In genomic region chr5:159906957-159907356, GRCh38 we compare ENCODE assay signal across 25 cellular contexts. TPM values are rescaled to one million over a fixed set of nuclear protein-coding genes. Genes with fewer than 3 reads are reported as not detected.
A peak's percentile ranks its signal among the peaks of the same experiment; 100 is the strongest.
DNase-seq lines count a peak whose midpoint lies in the region; ATAC-seq, FAIRE-seq and TF ChIP-seq lines count a peak whose summit lies in the region.
"Had no signal": no experiment of that assay in that cellular context is flagged by ENCODE, and none has a peak within 500 bp of the region (broad histone marks: within the 10 kb centered on the region; RNA-seq: fewer than 3 reads in every experiment).

No MANE protein-coding gene starts in this region.

- no peaks in the 10 kb centered on the region for H3K4me1 Mint-ChIP-seq in effector memory CD8-positive, alpha-beta T cell (ENCODE audit: low read depth in 2 of 2)
- H3K4me1 Mint-ChIP-seq: B cell had no signal

- H3K9me2 ChIP-seq in PC-9 (ENCODE audit: insufficient read depth) = no peaks in the 10 kb centered on the region
- H3K9me2 ChIP-seq: SK-N-SH had no signal

- no peak overlapping the region for H4K8ac ChIP-seq in trophoblast cell (ENCODE audit: low read depth, low read length)

- no peak overlapping the region for H3K9ac ChIP-seq in trophoblast cell (ENCODE audit: low read length)
- H3K9ac ChIP-seq in smooth muscle cell (ENCODE audit: low read depth) = no peak overlapping the region
- H3K9ac ChIP-seq: SK-N-SH had no signal

- H3K27ac ChIP-seq in A549 = peak overlapping the region; percentile 89 to 96
- H3K27ac ChIP-seq in PC-9 = peak overlapping the region; percentile 97
- no peak overlapping the region for H3K27ac ChIP-seq in trophoblast cell (ENCODE audit: low read depth, low read length)
- no peak overlapping the region for H3K27ac ChIP-seq in smooth muscle cell (ENCODE audit: low read depth)
- H3K27ac ChIP-seq: esophagus muscularis mucosa, gastrocnemius medialis, RWPE1 had no signal

- peak; percentile 67 for FAIRE-seq in A549 (lab: Jason Lieb, UNC)

- H3K9me3 Mint-ChIP-seq in effector memory CD8-positive, alpha-beta T cell = no peaks in the 10 kb centered on the region
- H3K9me3 Mint-ChIP-seq: activated T-helper 2 cell treated with anti-CD3 and anti-CD28 coated beads, Interferon-gamma antibody, Interleukin-2, Interleukin-4, amounts not matched to agents 10 μg/mL and 5 μg/mL and 100 μg/mL, durations not matched to agents 14 hours and 24 hours and 36 hours; GM23338; neural crest cell; T-helper 2 cell treated with Interferon-gamma antibody and Interleukin-4, amounts not matched to agents 5 μg/mL and 100 μg/mL, for 36 hours had no signal

- H3K36me3 Mint-ChIP-seq in effector memory CD8-positive, alpha-beta T cell (ENCODE audit: insufficient read depth) = no peaks in the 10 kb centered on the region
- H3K36me3 Mint-ChIP-seq: activated naive CD8-positive, alpha-beta T cell had no signal

- no peak overlapping the region for H3K4me3 ChIP-seq in A549
- peak overlapping the region; percentile 2; the same call in 1 of the 2 replicates for H3K4me3 ChIP-seq in PC-9
- no peak overlapping the region for H3K4me3 ChIP-seq in trophoblast cell (ENCODE audit: low read depth, low read length)
- H3K4me3 ChIP-seq in smooth muscle cell = no peak overlapping the region
- H3K4me3 ChIP-seq: esophagus muscularis mucosa, gastrocnemius medialis, GM23338 had no signal

- H2BK12ac ChIP-seq in trophoblast cell (ENCODE audit: low read length) = peak overlapping the region; percentile 6

- intact Hi-C loops in PC-9 (cut with micrococcal nuclease; ENCODE audit: unreplicated experiment) = loop anchor here (1.0 to 5.0 kb wide), 2 partner anchors 81 to 565 kb away; no protein-coding TSS in a partner anchor

- H3K4me1 ChIP-seq in A549 (peaks cover 97% of the 10 kb centered on the region), PC-9 (replicated peaks; ENCODE audit: insufficient read depth) (peaks cover 96% of the 10 kb centered on the region), trophoblast cell (ENCODE audit: control insufficient read depth in 1 of 2, insufficient read depth in 2 of 2, low read length in 2 of 2) (peaks cover 26 to 48% of the 10 kb centered on the region in 2 experiments), smooth muscle cell (ENCODE audit: low read depth) (no peaks in the 10 kb centered on the region)
- H3K4me1 ChIP-seq: gastrocnemius medialis had no signal

- H3K18ac ChIP-seq in trophoblast cell (ENCODE audit: low read length) = no peak overlapping the region

- H3K36me3 ChIP-seq in PC-9 (ENCODE audit: low read depth) (no peaks in the 10 kb centered on the region), trophoblast cell (ENCODE audit: control insufficient read depth in 1 of 2, insufficient read depth in 2 of 2, low read length in 2 of 2) (no peaks in the 10 kb centered on the region), smooth muscle cell (ENCODE audit: low read depth) (no peaks in the 10 kb centered on the region)
- H3K36me3 ChIP-seq: esophagus muscularis mucosa, gastrocnemius medialis had no signal

- peaks cover 39 to 74% of the 10 kb centered on the region in 2 donors for H3K27me3 Mint-ChIP-seq in effector memory CD8-positive, alpha-beta T cell
- H3K27me3 Mint-ChIP-seq: activated naive CD8-positive, alpha-beta T cell had no signal

- TF ChIP-seq POLR2A in A549 (IDR thresholded peaks at IDR 0.05; ENCODE audit: low read length) = no peak

- DNase-seq in A549 (ENCODE audit: low read depth in 1 of 2, low spot score in 1 of 2) (peak in 1 of 2 experiments; percentile 90), PC-9 (peak; percentile 74 to 75), kidney tubule cell (ENCODE audit: low spot score) (peak; percentile 56), trophoblast cell (no peak), NCI-H82 treated with DMSO at 0.1 percent for 48 hours (lab: John Stamatoyannopoulos, UW; ENCODE audit: unreplicated experiment) (no peak), NCI-H526 treated with DMSO at 0.1 percent for 48 hours (lab: John Stamatoyannopoulos, UW) (no peak), smooth muscle cell (lab: John Stamatoyannopoulos, UW; ENCODE audit: unreplicated experiment) (no peak)
- DNase-seq in effector memory CD8-positive, alpha-beta T cell = no peak
- DNase-seq: activated CD4-positive, alpha-beta T cell treated with anti-CD3 and anti-CD28 coated beads, Interleukin-2, amount 50 U/mL, for 1 hour; DMS79 treated with DMSO at 0.1 percent for 48 hours; effector CD8-positive, alpha-beta T cell; gastrocnemius medialis; islet precursor cell; mesendoderm; NCI-H1105; NCI-H510A treated with DMSO at 0.1 percent for 48 hours; SK-N-SH had no signal

- no peak overlapping the region for H2AFZ ChIP-seq in PC-9
- H2AFZ ChIP-seq in trophoblast cell (ENCODE audit: insufficient read depth, low read length, poor library complexity) = no peak overlapping the region
- H2AFZ ChIP-seq in smooth muscle cell (ENCODE audit: low read depth) = no peak overlapping the region
- H2AFZ ChIP-seq: GM23338 had no signal

- no peak overlapping the region for H3K23ac ChIP-seq in trophoblast cell (ENCODE audit: low read length)

- TF ChIP-seq CTCF in A549 (IDR thresholded peaks at IDR 0.05) = no peak
- TF ChIP-seq CTCF in PC-9 (conservative IDR thresholded peaks at IDR 0.05) = no peak
- TF ChIP-seq CTCF in smooth muscle cell (IDR thresholded peaks at IDR 0.05; ENCODE audit: borderline replicate concordance, insufficient read depth, poor library complexity, severe bottlenecking) = no peak

- POLR2A ChIA-PET in A549 (lab: Yijun Ruan, JAX) (interaction anchor here (0.9 kb wide), 1 partner anchor 28 kb away, joined by 3 read pairs; no protein-coding TSS in a partner anchor), PC-9 (lab: Charles Lee; ENCODE audit: unreplicated experiment) (interaction anchor here (0.5 to 0.9 kb wide), 4 partner anchors 87 to 686 kb away, joined by 3 to 11 read pairs (median 6); no protein-coding TSS in a partner anchor)

- no TSS peak for BruUV-seq in PC-9 (replicated peaks; lab: Mats Ljungman, UMichigan)

- CTCF ChIA-PET in A549 (lab: Yijun Ruan, JAX) = interaction anchor here (0.9 to 1.5 kb wide), 6 partner anchors 8 to 466 kb away, joined by 3 to 7 read pairs (median 3); no protein-coding TSS in a partner anchor
- CTCF ChIA-PET in PC-9 (lab: Charles Lee) = interaction anchor here (0.6 to 1.5 kb wide), 3 partner anchors 80 to 391 kb away, joined by 3 to 8 read pairs (median 6); no protein-coding TSS in a partner anchor

- H3K4me3 Mint-ChIP-seq in effector memory CD8-positive, alpha-beta T cell = no peak overlapping the region
- H3K4me3 Mint-ChIP-seq: activated naive CD8-positive, alpha-beta T cell; B cell; GM23338; neural crest cell; T-helper 2 cell treated with Interferon-gamma antibody and Interleukin-4, amounts not matched to agents 5 μg/mL and 100 μg/mL, for 36 hours had no signal

- peaks cover 29% of the 10 kb centered on the region for H3K79me1 ChIP-seq in trophoblast cell (ENCODE audit: low read length)

- H4K12ac ChIP-seq in trophoblast cell (ENCODE audit: low read depth, low read length) = no peak overlapping the region

- H3K27me3 ChIP-seq in PC-9 (ENCODE audit: insufficient read depth, low read depth) (no peaks in the 10 kb centered on the region), trophoblast cell (ENCODE audit: insufficient read depth, low read length) (no peaks in the 10 kb centered on the region), smooth muscle cell (ENCODE audit: low read depth) (peaks cover 4% of the 10 kb centered on the region)
- H3K27me3 ChIP-seq: gastrocnemius medialis had no signal

- TF ChIP-seq EP300 in A549 (IDR thresholded peaks at IDR 0.05) = no peak

- H4K20me1 ChIP-seq in PC-9 (ENCODE audit: insufficient read depth) (no peaks in the 10 kb centered on the region), smooth muscle cell (ENCODE audit: low read depth) (no peaks in the 10 kb centered on the region)

- H3K9me3 ChIP-seq in A549 (no peaks in the 10 kb centered on the region), PC-9 (ENCODE audit: insufficient read depth, low read depth) (no peaks in the 10 kb centered on the region), trophoblast cell (ENCODE audit: insufficient read depth, low read depth, low read length) (no peaks in the 10 kb centered on the region), smooth muscle cell (replicated peaks; ENCODE audit: low read depth) (no peaks in the 10 kb centered on the region)
- H3K9me3 ChIP-seq: esophagus muscularis mucosa, gastrocnemius medialis, SK-N-SH had no signal

- H3F3A ChIP-seq in PC-9 (ENCODE audit: insufficient read depth, low read depth) (peaks cover 48% of the 10 kb centered on the region), smooth muscle cell (ENCODE audit: low read depth) (peaks cover 9% of the 10 kb centered on the region)

- peak; percentile 24 to 40; a peak in 5 of 6 replicates for ATAC-seq in A549
- ATAC-seq in effector memory CD8-positive, alpha-beta T cell (replicated peaks) = no peak
- ATAC-seq: gastrocnemius medialis, GM23338 had no signal

- H3K14ac ChIP-seq in trophoblast cell (ENCODE audit: low read length) = no peak overlapping the region

- 14% methylated on average over 3 of the region's 3 CpGs for WGBS in A549 (ENCODE audit: missing lambda C conversion rate)
- WGBS in trophoblast cell (ENCODE audit: extremely low coverage, insufficient coverage, insufficient read length) = no CpG with 5 or more reads among the region's 3 CpGs
- 82% methylated on average over 3 of the region's 3 CpGs for WGBS in smooth muscle cell (ENCODE audit: low lambda C conversion rate)

- TF ChIP-seq RAD21 in A549 (conservative IDR thresholded peaks at IDR 0.05 in 1 of 2, IDR thresholded peaks at IDR 0.05 in 1 of 2) = peak in 1 of 2 experiments; percentile 14; a peak in 1 of 5 replicates

- no peak overlapping the region for H2BK5ac ChIP-seq in trophoblast cell (ENCODE audit: low read depth, low read length, poor library complexity)

- H3K79me2 ChIP-seq in PC-9 (ENCODE audit: low read depth) = no peaks in the 10 kb centered on the region
- H3K79me2 ChIP-seq in trophoblast cell (ENCODE audit: control insufficient read depth, insufficient read depth, low read length, poor library complexity) = peaks cover 2% of the 10 kb centered on the region
- no peaks in the 10 kb centered on the region for H3K79me2 ChIP-seq in smooth muscle cell (ENCODE audit: low read depth)

- H3K27ac Mint-ChIP-seq in effector memory CD8-positive, alpha-beta T cell = no peak overlapping the region
- H3K27ac Mint-ChIP-seq: activated naive CD8-positive, alpha-beta T cell; activated T-helper 2 cell treated with anti-CD3 and anti-CD28 coated beads, Interferon-gamma antibody, Interleukin-2, Interleukin-4, amounts not matched to agents 10 μg/mL and 5 μg/mL and 100 μg/mL, durations not matched to agents 14 hours and 24 hours and 36 hours; B cell; GM23338; T-helper 2 cell treated with Interferon-gamma antibody and Interleukin-4, amounts not matched to agents 5 μg/mL and 100 μg/mL, for 36 hours had no signal

- H3K4me2 ChIP-seq in A549 = peak overlapping the region; percentile 71
- H3K4me2 ChIP-seq in PC-9 = peak overlapping the region; percentile 59
- H3K4me2 ChIP-seq in trophoblast cell (ENCODE audit: low read length) = no peak overlapping the region
- H3K4me2 ChIP-seq in smooth muscle cell = no peak overlapping the region
- H3K4me2 ChIP-seq: GM23338, SK-N-SH had no signal

- H2AK5ac ChIP-seq in trophoblast cell (ENCODE audit: low read length) = no peak overlapping the region

- H4K91ac ChIP-seq in trophoblast cell (ENCODE audit: low read depth, low read length) = peak overlapping the region; percentile 3

- no peak overlapping the region for H3K4ac ChIP-seq in trophoblast cell (ENCODE audit: low read depth, low read length)

- H2BK120ac ChIP-seq in trophoblast cell (ENCODE audit: insufficient read depth, low read length, poor library complexity) = no peak overlapping the region

RNA-seq across cellular contexts. Expression of gene ADRA1B, which starts 9.3 kb away (rescaled TPM):
- polyA plus RNA-seq in A549 (2011; rRNA removed) = 4.4 and 5.1 TPM in 2 replicates
- polyA plus RNA-seq in A549 (2012; cell fraction: cytosol; rRNA removed) = 6.5 and 10.7 TPM in 2 replicates
- 8.3 and 12.5 TPM in 2 replicates for polyA plus RNA-seq in A549 (2012; cell fraction: nucleus; rRNA removed)
- 6.5 to 10.0 TPM (median 8.5 TPM) in 3 replicates for polyA plus RNA-seq in A549 (2017; fragmentation: RNase III; extraction: RNeasy Plus Mini Kit Qiagen cat#74134 plus additional on column Dnase treatment)
- polyA minus RNA-seq in A549 (2011; rRNA and poly(A)+ RNA removed) = 6.8 and 10.2 TPM in 2 replicates
- total RNA-seq in PC-9 (2021) = 4.6 and 6.0 TPM in 2 replicates
- polyA plus RNA-seq in trophoblast cell (2013) = 4.2 and 4.4 TPM in 2 replicates
- total RNA-seq in smooth muscle cell = 0.09 and 0.36 TPM in 2 replicates
- polyA plus RNA-seq in smooth muscle cell = 0.34 and 1.2 TPM in 2 replicates
- total RNA-seq: activated T-helper 2 cell treated with anti-CD3 and anti-CD28 coated beads, Interferon-gamma antibody, Interleukin-2, Interleukin-4, amounts not matched to agents 10 μg/mL and 5 μg/mL and 100 μg/mL, durations not matched to agents 14 hours and 24 hours and 36 hours; B cell; GM23338 had no signal
- polyA plus RNA-seq: GM23338 had no signal

Comparison
In these comparisons a context has a peak if more than half of its experiments do, and no peak if none do; other contexts are left out.
1. DNase-seq: peak in PC-9 (2 of 2) and kidney tubule cell (single experiment); none in trophoblast cell (0 of 2), effector memory CD8-positive, alpha-beta T cell (0 of 3), NCI-H82 treated with DMSO at 0.1 percent for 48 hours (single experiment), NCI-H526 treated with DMSO at 0.1 percent for 48 hours (single experiment) and smooth muscle cell (single experiment).
2. H3K27ac ChIP-seq: peak in A549 (2 of 2) and PC-9 (single experiment); none in trophoblast cell (single experiment) and smooth muscle cell (single experiment).
3. H3K4me2 ChIP-seq: peak in A549 (single experiment) and PC-9 (single experiment); none in trophoblast cell (single experiment) and smooth muscle cell (single experiment).